In the genomic region with DNA sequence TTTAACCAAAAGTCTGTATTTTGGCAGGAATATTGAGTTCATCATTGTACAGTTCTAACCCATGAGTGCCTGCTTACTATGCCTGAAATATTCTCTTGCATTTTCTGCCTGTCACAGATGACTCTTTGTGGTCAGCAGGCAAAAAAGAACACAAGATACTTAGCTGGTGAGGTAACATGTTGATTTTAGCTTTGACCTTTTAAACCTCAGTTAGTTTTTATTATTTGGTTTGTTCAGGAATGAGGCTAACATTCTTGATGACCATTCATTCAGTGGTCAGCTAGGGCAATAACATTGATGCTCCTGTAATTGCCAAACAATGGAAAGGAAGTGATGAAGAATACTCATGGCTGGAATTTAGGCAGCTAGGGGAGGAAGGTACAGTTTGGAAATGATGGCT, we compare ENCODE assay signal across 18 cellular contexts.
DNase-seq lines count a peak whose midpoint lies in the region; ATAC-seq and TF ChIP-seq lines count a peak whose summit lies in the region.
"Had no signal": no experiment of that assay in that cellular context is flagged by ENCODE, and none has a peak within 500 bp of the region (broad histone marks: within the 10 kb centered on the region; RNA-seq: fewer than 3 reads in every experiment).

No MANE protein-coding gene starts in this region.

- H3K4me3 ChIP-seq in astrocyte of the spinal cord (ENCODE audit: low read depth, low read length), result no peak overlapping the region
- H3K4me3 ChIP-seq in smooth muscle cell, result no peak overlapping the region
- H3K4me3 ChIP-seq in adrenal gland, result no peak overlapping the region
- H3K4me3 ChIP-seq in uterus, result no peak overlapping the region

- no peaks in the 10 kb centered on the region for H3K36me3 ChIP-seq in smooth muscle cell (ENCODE audit: low read depth)
- H3K36me3 ChIP-seq in adrenal gland (replicated peaks in 1 of 2), result no peaks in the 10 kb centered on the region
- H3K36me3 ChIP-seq in uterus, result no peaks in the 10 kb centered on the region

- TF ChIP-seq CTCF in astrocyte of the spinal cord (IDR thresholded peaks at IDR 0.05; ENCODE audit: low read depth, low read length), result no peak
- TF ChIP-seq CTCF in smooth muscle cell (IDR thresholded peaks at IDR 0.05; ENCODE audit: borderline replicate concordance, insufficient read depth, poor library complexity, severe bottlenecking), result no peak
- TF ChIP-seq CTCF in adrenal gland (IDR thresholded peaks at IDR 0.05), result no peak
- no peak for TF ChIP-seq CTCF in uterus (IDR thresholded peaks at IDR 0.05)

- no peaks in the 10 kb centered on the region for H3F3A ChIP-seq in smooth muscle cell (ENCODE audit: low read depth)

- H3K27ac ChIP-seq in smooth muscle cell (ENCODE audit: low read depth) (peak overlapping the region; percentile 41), adrenal gland (no peak overlapping the region), uterus (no peak overlapping the region)

- H3K4me1 ChIP-seq in smooth muscle cell (ENCODE audit: low read depth) (no peaks in the 10 kb centered on the region), adrenal gland (replicated peaks in 1 of 2) (no peaks in the 10 kb centered on the region), uterus (no peaks in the 10 kb centered on the region)

- intact Hi-C loops in Right ventricle myocardium inferior (cut with DNase I), result no loop called here
- intact Hi-C loops in adrenal gland (cut with DNase I), result no loop called here
- intact Hi-C loops in uterus (cut with DNase I; ENCODE audit: low total_unique reads), result no loop called here

- H3K9me3 ChIP-seq in smooth muscle cell (replicated peaks; ENCODE audit: low read depth), result peaks cover 9% of the 10 kb centered on the region
- H3K9me3 ChIP-seq in adrenal gland (replicated peaks in 1 of 3), result no peaks in the 10 kb centered on the region
- no peaks in the 10 kb centered on the region for H3K9me3 ChIP-seq in uterus

- no peak overlapping the region for H2AFZ ChIP-seq in smooth muscle cell (ENCODE audit: low read depth)

- TF ChIP-seq POLR2A in adrenal gland (IDR thresholded peaks at IDR 0.05) (no peak), uterus (IDR thresholded peaks at IDR 0.05) (no peak)

- H3K27me3 ChIP-seq in smooth muscle cell (ENCODE audit: low read depth) (no peaks in the 10 kb centered on the region), adrenal gland (no peaks in the 10 kb centered on the region), uterus (no peaks in the 10 kb centered on the region)

- no peak overlapping the region for H3K9ac ChIP-seq in smooth muscle cell (ENCODE audit: low read depth)

- no peak for ATAC-seq in Right ventricle myocardium inferior
- ATAC-seq: CD8-positive, alpha-beta T cell; stimulated activated naive B cell treated with anti-CD40 and anti-IgM and Interleukin-4, amounts not matched to agents 10 μg/mL and 1 μg/mL and 100 μg/mL, for 72 hours had no signal

- DNase-seq in HS-5 (ENCODE audit: low read depth), result peak; percentile 75
- peak; percentile 92 for DNase-seq in astrocyte of the spinal cord (ENCODE audit: low read depth, low spot score)
- peak; percentile 92 for DNase-seq in glomerular visceral epithelial cell (ENCODE audit: extremely low spot score)
- DNase-seq in smooth muscle cell (lab: John Stamatoyannopoulos, UW; ENCODE audit: unreplicated experiment), result no peak
- DNase-seq in Right ventricle myocardium inferior (ENCODE audit: missing footprints), result no peak
- no peak for DNase-seq in adrenal gland
- no peak for DNase-seq in effector CD8-positive, alpha-beta T cell (lab: John Stamatoyannopoulos, UW)
- DNase-seq in uterus, result no peak
- DNase-seq: activated CD4-positive, alpha-beta T cell treated with anti-CD3 and anti-CD28 coated beads for 48 hours; activated naive CD8-positive, alpha-beta T cell treated with anti-CD3 and anti-CD28 coated beads for 36 hours; activated T-cell treated with anti-CD3 and anti-CD28 coated beads, Interleukin-2, amount 50 U/mL, for 1 hour; CD8-positive, alpha-beta T cell; GDM1; IMR-90; kidney; NCI-H1417; stimulated activated naive B cell treated with anti-CD40 and anti-IgM and Interleukin-4, amounts not matched to agents 10 μg/mL and 1 μg/mL and 100 μg/mL, for 72 hours; T-helper 2 cell had no signal

- H3K4me2 ChIP-seq in smooth muscle cell, result peak overlapping the region; percentile 2

- in situ Hi-C loops in astrocyte of the spinal cord (cut with HindIII; ENCODE audit: low sequenced_read_pairs), result no loop called here

- H3K79me2 ChIP-seq in smooth muscle cell (ENCODE audit: low read depth), result no peaks in the 10 kb centered on the region

- no peaks in the 10 kb centered on the region for H4K20me1 ChIP-seq in smooth muscle cell (ENCODE audit: low read depth)

Comparison
In these comparisons a context has a peak if more than half of its experiments do, and no peak if none do; other contexts are left out.
1. DNase-seq: peak in HS-5 (single experiment), astrocyte of the spinal cord (single experiment) and glomerular visceral epithelial cell (single experiment); none in smooth muscle cell (single experiment), Right ventricle myocardium inferior (single experiment), adrenal gland (0 of 7), effector CD8-positive, alpha-beta T cell (single experiment) and uterus (0 of 2).